In the genomic region with DNA sequence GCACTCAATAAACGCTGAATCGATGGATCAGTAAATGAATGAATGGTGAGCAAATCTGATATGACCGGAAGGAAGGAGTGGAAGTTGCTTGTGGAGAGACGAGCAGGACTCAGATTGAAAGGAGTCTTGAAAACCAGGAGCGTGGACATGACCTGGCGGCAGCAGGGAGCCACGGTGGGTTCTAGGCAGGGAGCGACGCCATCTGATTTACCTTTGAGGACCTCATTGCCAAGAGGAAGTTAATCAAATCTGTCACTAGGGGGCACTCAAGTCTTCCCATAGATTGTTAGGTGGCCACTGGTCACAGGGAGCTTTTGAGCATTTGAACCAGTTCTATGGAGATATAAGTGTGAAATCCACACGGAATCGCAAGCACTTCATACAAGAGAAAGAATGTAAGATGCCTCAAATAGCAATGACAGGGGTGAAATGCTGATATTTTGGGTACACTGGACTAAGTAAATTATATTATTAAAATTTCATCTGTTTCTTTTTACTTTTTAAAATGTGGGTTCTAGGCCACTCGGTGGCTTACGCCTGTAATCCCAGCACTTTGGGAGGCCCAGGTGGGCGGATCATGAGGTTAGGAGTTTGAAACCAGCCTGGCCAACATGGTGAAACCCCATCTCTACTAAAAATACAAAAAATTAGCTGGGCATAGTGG, we compare ENCODE assay signal across 8 cellular contexts. TPM values are rescaled to one million over a fixed set of nuclear protein-coding genes. Genes with fewer than 3 reads are reported as not detected.
DNase-seq lines count a peak whose midpoint lies in the region; ATAC-seq and TF ChIP-seq lines count a peak whose summit lies in the region.

No MANE protein-coding gene starts in this region.

- TF ChIP-seq CTCF in Caco-2 (IDR thresholded peaks at IDR 0.05; ENCODE audit: insufficient read depth in 1 of 2, low read depth in 1 of 2, low read length in 1 of 2, severe bottlenecking in 1 of 2, unreplicated experiment in 1 of 2) = peak; percentile 59 to 72
- peak; percentile 65 for TF ChIP-seq CTCF in fibroblast of mammary gland (conservative IDR thresholded peaks at IDR 0.05; ENCODE audit: control insufficient read depth, insufficient read depth, low read depth, low read length)
- TF ChIP-seq CTCF in nephron (IDR thresholded peaks at IDR 0.05; ENCODE audit: unreplicated experiment in 3 of 3) = peak; percentile 57 to 72 (median 70)

- POLR2A ChIA-PET in Caco-2 (lab: Charles Lee) = interaction anchor here (0.5 kb wide), 1 partner anchor 63 kb away, joined by 3 read pairs; no protein-coding TSS in a partner anchor

- intact Hi-C loops in Caco-2 (cut with micrococcal nuclease; ENCODE audit: unreplicated experiment) = loop anchor here (1.0 to 10.0 kb wide), 4 partner anchors 49 to 214 kb away; partner anchors contain the start of genes CERS4, NDUFA7, RPS28 and TIMM44
- intact Hi-C loops in aorta (cut with DNase I) = loop anchor here (2.0 to 5.0 kb wide), 2 partner anchors 94 kb away; no protein-coding TSS in a partner anchor

- H3K9me3 Mint-ChIP-seq in Caco-2 (ENCODE audit: unreplicated experiment) (no peaks in the 10 kb centered on the region), nephron (no peaks in the 10 kb centered on the region)

- no peak overlapping the region for H3K4me3 ChIP-seq in Caco-2 (ENCODE audit: low read depth, low read length)
- no peak overlapping the region for H3K4me3 ChIP-seq in fibroblast of mammary gland (ENCODE audit: control insufficient read depth, low read depth, low read length)
- H3K4me3 ChIP-seq in aorta (ENCODE audit: low read length in 2 of 2) = no peak overlapping the region

- no peaks in the 10 kb centered on the region for H3K4me1 Mint-ChIP-seq in Caco-2 (ENCODE audit: low read depth, unreplicated experiment)
- peaks cover 22% of the 10 kb centered on the region for H3K4me1 Mint-ChIP-seq in nephron

- 45 to 50% methylated on average over 14 of the region's 14 CpGs for WGBS in aorta, 2 donors

- no peaks in the 10 kb centered on the region for H3K27me3 ChIP-seq in Caco-2 (replicated peaks; ENCODE audit: control insufficient read depth, insufficient read depth, low read length)
- H3K27me3 ChIP-seq in aorta (ENCODE audit: control insufficient read depth in 1 of 2, insufficient read depth in 2 of 2, low read length in 1 of 2) = no peaks in the 10 kb centered on the region

- H3K4me3 Mint-ChIP-seq in Caco-2 (ENCODE audit: unreplicated experiment) (no peak overlapping the region), nephron (no peak overlapping the region)

- CTCF ChIA-PET in Caco-2 (lab: Charles Lee) = interaction anchor here (0.5 to 1.0 kb wide), 7 partner anchors 52 to 645 kb away, joined by 3 to 9 read pairs (median 3); partner anchors contain the start of gene TIMM44

- H3K36me3 Mint-ChIP-seq in Caco-2 (ENCODE audit: insufficient read depth, unreplicated experiment) = no peaks in the 10 kb centered on the region
- H3K36me3 Mint-ChIP-seq in nephron (ENCODE audit: low read depth) = no peaks in the 10 kb centered on the region

- no peak overlapping the region for H3K27ac ChIP-seq in aorta (ENCODE audit: low read depth in 1 of 2, low read length in 2 of 2)

- ATAC-seq in aorta (ENCODE audit: low FRiP score) (peak; percentile 70), HG02885 (IDR thresholded peaks at IDR 0.05; ENCODE audit: poor library complexity, unreplicated experiment) (no peak)

- H3K27me3 Mint-ChIP-seq in Caco-2 (ENCODE audit: insufficient read depth, unreplicated experiment) (no peaks in the 10 kb centered on the region), nephron (ENCODE audit: low read depth) (peaks cover 7% of the 10 kb centered on the region)

- BruUV-seq in Caco-2 (replicated peaks; lab: Mats Ljungman, UMichigan) = no TSS peak

- peaks cover 3% of the 10 kb centered on the region; the same call in 1 of the 2 replicates for H3K4me1 ChIP-seq in Caco-2
- H3K4me1 ChIP-seq in aorta (ENCODE audit: control insufficient read depth in 1 of 2, insufficient read depth in 2 of 2, low read length in 2 of 2) = no peaks in the 10 kb centered on the region

- no peak overlapping the region for H3K27ac Mint-ChIP-seq in Caco-2 (ENCODE audit: unreplicated experiment)
- H3K27ac Mint-ChIP-seq in nephron = peak overlapping the region in 2 of 3 experiments; percentile 47 to 59

- DNase-seq in Caco-2 (peak; percentile 71 to 79), HT-29 (ENCODE audit: low spot score) (peak; percentile 58), NCI-H82 treated with DMSO at 0.1 percent for 48 hours (lab: John Stamatoyannopoulos, UW; ENCODE audit: unreplicated experiment) (peak; percentile 76), activated T-cell treated with anti-CD3 and anti-CD28 coated beads for 24 hours (ENCODE audit: low read depth) (peak; percentile 20), fibroblast of mammary gland (ENCODE audit: low read depth) (peak; percentile 80), aorta (no peak)

- H3K36me3 ChIP-seq in Caco-2 (ENCODE audit: control insufficient read depth, insufficient read depth, low read length) (no peaks in the 10 kb centered on the region), aorta (ENCODE audit: control insufficient read depth in 1 of 2, insufficient read depth in 2 of 2, low read length in 1 of 2) (no peaks in the 10 kb centered on the region)

- no peaks in the 10 kb centered on the region for H3K9me3 ChIP-seq in Caco-2
- H3K9me3 ChIP-seq in aorta (ENCODE audit: control insufficient read depth, low read length) = no peaks in the 10 kb centered on the region

RNA-seq across cellular contexts. Expression of gene FBN3, which starts 9.2 kb away (rescaled TPM):
- total RNA-seq in Caco-2 (2022) = 15.0 and 16.4 TPM in 2 replicates
- not detected in 2 replicates for total RNA-seq in HT-29 (2014; rRNA removed; shearing (Covaris generic))
- total RNA-seq in aorta = not detected
- polyA plus RNA-seq in aorta = not detected

RNA-seq across cellular contexts. Expression of gene CERS4, which starts 50.6 kb away (rescaled TPM):
- total RNA-seq in Caco-2 (2022) = 56.8 and 66.9 TPM in 2 replicates
- not detected in 2 replicates for total RNA-seq in HT-29 (2014; rRNA removed; shearing (Covaris generic))
- 10 to 100 TPM; 23.6 to 33.7 TPM for total RNA-seq in aorta
- polyA plus RNA-seq in aorta = 10 to 100 TPM; 14.4 to 25.2 TPM

Comparison
In these comparisons a context has a peak if more than half of its experiments do, and no peak if none do; other contexts are left out.
1. DNase-seq: peak in Caco-2 (2 of 2), HT-29 (single experiment), NCI-H82 treated with DMSO at 0.1 percent for 48 hours (single experiment), activated T-cell treated with anti-CD3 and anti-CD28 coated beads for 24 hours (single experiment) and fibroblast of mammary gland (single experiment); none in aorta (0 of 2).
2. RNA of gene FBN3, which starts 9.2 kb away (total RNA-seq): 15.0 to 16.4 TPM in Caco-2; not detected in HT-29 and not detected in aorta; every median in the first group is over 10 times any median in the second.
3. RNA of gene CERS4, which starts 50.6 kb away (total RNA-seq): 56.8 to 66.9 TPM in Caco-2 and 23.6 to 33.7 TPM in aorta; not detected in HT-29; every median in the first group is over 10 times any median in the second.
4. Peak in every context shown above with its lines, with median percentiles within 50 percentile points of each other: CTCF ChIP-seq.